24 cellular contexts compared by ENCODE assay signal in genomic region chr3:77051927-77052542, GRCh38. TPM values are rescaled to one million over a fixed set of nuclear protein-coding genes. Genes with fewer than 3 reads are reported as not detected.
DNase-seq lines count a peak whose midpoint lies in the region; ATAC-seq and TF ChIP-seq lines count a peak whose summit lies in the region.
"Had no signal": no experiment of that assay in that cellular context is flagged by ENCODE, and none has a peak within 500 bp of the region (broad histone marks: within the 10 kb centered on the region; RNA-seq: fewer than 3 reads in every experiment).

No MANE protein-coding gene starts in this region.

- H3K4me2 ChIP-seq in GM23338, result no peak overlapping the region
- H3K4me2 ChIP-seq in neural cell (ENCODE audit: low read length), result no peak overlapping the region
- H3K4me2 ChIP-seq: KMS-11 had no signal

- H3K9ac ChIP-seq in neural cell (ENCODE audit: low read length), result no peak overlapping the region
- H3K9ac ChIP-seq: KMS-11 had no signal

- in situ Hi-C loops in gastrocnemius medialis (cut with MboI; ENCODE audit: low sequenced_read_pairs in 4 of 4), result no loop called here

- no peaks in the 10 kb centered on the region for H3K27me3 ChIP-seq in GM23338 (ENCODE audit: insufficient read depth)
- no peaks in the 10 kb centered on the region for H3K27me3 ChIP-seq in neural cell (ENCODE audit: insufficient read depth, low read depth, low read length)
- no peaks in the 10 kb centered on the region for H3K27me3 ChIP-seq in lower lobe of right lung (ENCODE audit: low read depth)
- no peaks in the 10 kb centered on the region for H3K27me3 ChIP-seq in gastrocnemius medialis
- H3K27me3 ChIP-seq: esophagus muscularis mucosa, gastroesophageal sphincter, SJSA1 had no signal

- H3K4me3 ChIP-seq in GM23338 (no peak overlapping the region), neural cell (ENCODE audit: low read length) (peak overlapping the region; percentile 15), lower lobe of right lung (no peak overlapping the region), gastrocnemius medialis (no peak overlapping the region)
- H3K4me3 ChIP-seq: esophagus muscularis mucosa, gastroesophageal sphincter, lung, SJSA1, skin epidermis had no signal

- H3K27ac Mint-ChIP-seq in GM23338, result no peak overlapping the region; the same call in 1 of the 2 replicates
- H3K27ac Mint-ChIP-seq in brain, result peak overlapping the region; percentile 87 to 98 (median 90)
- H3K27ac Mint-ChIP-seq: activated CD4-positive, alpha-beta T cell treated with anti-CD3 and anti-CD28 coated beads for 36 hours; CD4-positive, CD25-positive, alpha-beta regulatory T cell; T-helper 17 cell; type B pancreatic cell had no signal

- H3K79me2 ChIP-seq in GM23338 (replicated peaks; ENCODE audit: insufficient read depth) (no peaks in the 10 kb centered on the region), neural cell (replicated peaks; ENCODE audit: insufficient read depth, low read length) (peaks cover 32% of the 10 kb centered on the region)

- no peak for TF ChIP-seq RAD21 in neural cell (conservative IDR thresholded peaks at IDR 0.05)

- H3K4me1 Mint-ChIP-seq in GM23338 (peaks cover 28% of the 10 kb centered on the region), brain (peaks cover 68% of the 10 kb centered on the region)
- H3K4me1 Mint-ChIP-seq: activated CD4-positive, alpha-beta T cell treated with anti-CD3 and anti-CD28 coated beads for 36 hours; CD4-positive, CD25-positive, alpha-beta regulatory T cell; T-helper 17 cell had no signal

- DNase-seq in GM23338 (ENCODE audit: low spot score) (peak; percentile 6), NCI-H1105 treated with DMSO at 0.1 percent for 48 hours (lab: John Stamatoyannopoulos, UW) (peak; percentile 72), lower lobe of right lung (no peak), gastrocnemius medialis (no peak)
- DNase-seq: activated CD4-positive, alpha-beta T cell treated with anti-CD3 and anti-CD28 coated beads for 36 hours; activated gamma-delta T cell treated with Interleukin-2 at 50 U/mL for 16 hours; activated T-cell treated with anti-CD3 and anti-CD28 coated beads, Interleukin-2, amount 50 U/mL, for 1 hour; CD4-positive, CD25-positive, alpha-beta regulatory T cell; effector memory CD4-positive, alpha-beta T cell; kidney; NCI-H2029; NCI-H446 treated with DMSO at 0.1 percent for 48 hours; stimulated activated CD4-positive, alpha-beta T cell treated with anti-CD3 and anti-CD28 coated beads, Interleukin-1b, Interleukin-23, amount 100 ng/mL, for 48 hours; T-helper 17 cell had no signal

- no peak for TF ChIP-seq POLR2A in gastrocnemius medialis (IDR thresholded peaks at IDR 0.05)

- no peaks in the 10 kb centered on the region for H3K9me3 Mint-ChIP-seq in GM23338
- peaks cover 1 to 6% (median 4%) of the 10 kb centered on the region in 5 experiments for H3K9me3 Mint-ChIP-seq in brain
- H3K9me3 Mint-ChIP-seq: type B pancreatic cell had no signal

- TF ChIP-seq EP300 in neural cell (conservative IDR thresholded peaks at IDR 0.05; ENCODE audit: poor library complexity, severe bottlenecking), result no peak

- H4K20me1 ChIP-seq in GM23338 (replicated peaks; ENCODE audit: insufficient read depth), result no peaks in the 10 kb centered on the region
- no peaks in the 10 kb centered on the region for H4K20me1 ChIP-seq in neural cell (ENCODE audit: insufficient read depth)

- H3K36me3 ChIP-seq in GM23338 (ENCODE audit: insufficient read depth) (no peaks in the 10 kb centered on the region), neural cell (ENCODE audit: insufficient read depth, low read length) (no peaks in the 10 kb centered on the region), lower lobe of right lung (no peaks in the 10 kb centered on the region), gastrocnemius medialis (no peaks in the 10 kb centered on the region)
- H3K36me3 ChIP-seq: esophagus muscularis mucosa, gastroesophageal sphincter, SJSA1 had no signal

- H2AFZ ChIP-seq in GM23338, result no peak overlapping the region
- no peak overlapping the region for H2AFZ ChIP-seq in neural cell (ENCODE audit: low read depth, low read length)

- ATAC-seq in GM23338 (peak; percentile 42; the same call in 1 of the 3 replicates), GM18517 (IDR thresholded peaks at IDR 0.05; ENCODE audit: unreplicated experiment) (no peak), lower lobe of right lung (no peak), gastrocnemius medialis (no peak)
- ATAC-seq: activated CD4-positive, alpha-beta T cell treated with anti-CD3 and anti-CD28 coated beads for 36 hours; gastroesophageal sphincter; T-helper 17 cell had no signal

- TF ChIP-seq CTCF in GM23338 (conservative IDR thresholded peaks at IDR 0.05; ENCODE audit: low read depth in 2 of 2), result no peak
- no peak for TF ChIP-seq CTCF in brain (conservative IDR thresholded peaks at IDR 0.05)
- no peak for TF ChIP-seq CTCF in neural cell (IDR thresholded peaks at IDR 0.05; ENCODE audit: poor library complexity, severe bottlenecking)
- no peak for TF ChIP-seq CTCF in lower lobe of right lung (IDR thresholded peaks at IDR 0.05)
- TF ChIP-seq CTCF in gastrocnemius medialis (IDR thresholded peaks at IDR 0.05 in 4 of 5, conservative IDR thresholded peaks at IDR 0.05 in 1 of 5), result no peak

- H3K4me3 Mint-ChIP-seq in GM23338 (no peak overlapping the region), brain (peak overlapping the region; percentile 60 to 89 (median 78))
- H3K4me3 Mint-ChIP-seq: activated CD4-positive, alpha-beta T cell treated with anti-CD3 and anti-CD28 coated beads for 36 hours; CD4-positive, CD25-positive, alpha-beta regulatory T cell; T-helper 17 cell; type B pancreatic cell had no signal

- no peaks in the 10 kb centered on the region for H3F3A ChIP-seq in GM23338 (replicated peaks; ENCODE audit: low read depth)
- H3F3A ChIP-seq in neural cell (ENCODE audit: insufficient read depth, low read length, poor library complexity, severe bottlenecking), result no peaks in the 10 kb centered on the region

- H3K36me3 Mint-ChIP-seq in GM23338 (ENCODE audit: low read depth) (no peaks in the 10 kb centered on the region), brain (peaks cover 7% of the 10 kb centered on the region)
- H3K36me3 Mint-ChIP-seq: CD4-positive, CD25-positive, alpha-beta regulatory T cell; type B pancreatic cell had no signal

- intact Hi-C loops in lower lobe of right lung (cut with DNase I), result no loop called here
- intact Hi-C loops in gastrocnemius medialis (cut with DNase I; ENCODE audit: low total_unique reads), result no loop called here

- H3K27me3 Mint-ChIP-seq in GM23338 (ENCODE audit: insufficient read depth, low read depth, poor library complexity) (no peaks in the 10 kb centered on the region), brain (no peaks in the 10 kb centered on the region)
- H3K27me3 Mint-ChIP-seq: activated CD4-positive, alpha-beta T cell treated with anti-CD3 and anti-CD28 coated beads for 36 hours; CD4-positive, CD25-positive, alpha-beta regulatory T cell; T-helper 17 cell; type B pancreatic cell had no signal

- no peaks in the 10 kb centered on the region for H3K9me2 ChIP-seq in GM23338 (ENCODE audit: insufficient read depth)
- no peaks in the 10 kb centered on the region for H3K9me2 ChIP-seq in neural cell (ENCODE audit: insufficient read depth, low read length)

- H3K9me3 ChIP-seq in neural cell (ENCODE audit: low read length) (no peaks in the 10 kb centered on the region), lower lobe of right lung (no peaks in the 10 kb centered on the region), gastrocnemius medialis (no peaks in the 10 kb centered on the region)
- H3K9me3 ChIP-seq: esophagus muscularis mucosa, gastroesophageal sphincter, SJSA1 had no signal

- peaks cover 25% of the 10 kb centered on the region for H3K4me1 ChIP-seq in GM23338 (ENCODE audit: insufficient read depth)
- H3K4me1 ChIP-seq in lower lobe of right lung, result no peaks in the 10 kb centered on the region
- no peaks in the 10 kb centered on the region for H3K4me1 ChIP-seq in gastrocnemius medialis
- H3K4me1 ChIP-seq: esophagus muscularis mucosa, gastroesophageal sphincter, SJSA1 had no signal

- H3K27ac ChIP-seq in GM23338 (ENCODE audit: low read depth) (no peak overlapping the region), neural cell (ENCODE audit: low read length) (no peak overlapping the region), lower lobe of right lung (no peak overlapping the region), gastrocnemius medialis (no peak overlapping the region)
- H3K27ac ChIP-seq: esophagus muscularis mucosa, gastroesophageal sphincter, KMS-11, SJSA1, skin epidermis had no signal

TF ChIP-seq in GM23338, 12 proteins besides CTCF, POLR2A, EP300 and RAD21 (continues in another document):
- TF ChIP-seq EZH2phosphoT487 (IDR thresholded peaks at IDR 0.05; ENCODE audit: unreplicated experiment) (no peak), EZH2 (IDR thresholded peaks at IDR 0.05; ENCODE audit: low read depth, unreplicated experiment) (no peak), ETS1 (IDR thresholded peaks at IDR 0.05) (no peak)

TF ChIP-seq in neural cell, 6 proteins besides CTCF, POLR2A, EP300 and RAD21 (continues in another document):
- TF ChIP-seq SMC3 (conservative IDR thresholded peaks at IDR 0.05; ENCODE audit: poor library complexity) (no peak), POLR2AphosphoS5 (IDR thresholded peaks at IDR 0.05) (no peak), EZH2 (IDR thresholded peaks at IDR 0.05; ENCODE audit: borderline replicate concordance, insufficient read depth, low read length, poor library complexity, severe bottlenecking) (no peak), TAF1 (IDR thresholded peaks at IDR 0.05; ENCODE audit: low read depth) (no peak), MXI1 (conservative IDR thresholded peaks at IDR 0.05; ENCODE audit: poor library complexity, severe bottlenecking) (no peak)

RNA-seq across cellular contexts. Expression of gene ROBO2, which starts 12.1 kb away (rescaled TPM):
- total RNA-seq in GM23338 (2014; rRNA removed; shearing (Covaris generic)), result 4.3 and 7.8 TPM in 2 replicates
- polyA plus RNA-seq in GM23338 (2016; fragmentation: Nextera tagmentation; extraction: Ambion mirVana) (1.1 and 1.5 TPM in 2 replicates), brain (ENCODE audit: insufficient read depth, low read depth, low replicate concordance) (3.8 TPM), neural cell (55.5 and 55.8 TPM in 2 replicates)
- polyA minus RNA-seq in neural cell, result 214 and 219 TPM in 2 replicates
- total RNA-seq in lower lobe of right lung (11.8 TPM), gastrocnemius medialis (under 1 TPM in 1 of 4 donors, not detected in 3; 0.07 TPM)
- total RNA-seq: activated CD4-positive, alpha-beta T cell treated with anti-CD3 and anti-CD28 coated beads for 36 hours; CD4-positive, CD25-positive, alpha-beta regulatory T cell; SJSA1; T-helper 17 cell had no signal
- polyA plus RNA-seq: CD4-positive, CD25-positive, alpha-beta regulatory T cell had no signal

Comparison
In these comparisons a context has a peak if more than half of its experiments do, and no peak if none do; other contexts are left out.
1. DNase-seq: peak in GM23338 (single experiment) and NCI-H1105 treated with DMSO at 0.1 percent for 48 hours (single experiment); none in lower lobe of right lung (single experiment) and gastrocnemius medialis (0 of 2).